In genomic region chr10:110153396-110153795, GRCh38 we compare ENCODE assay signal across 19 cellular contexts. TPM values are rescaled to one million over a fixed set of nuclear protein-coding genes. Genes with fewer than 3 reads are reported as not detected.
A peak's percentile ranks its signal among the peaks of the same experiment; 100 is the strongest.
DNase-seq lines count a peak whose midpoint lies in the region; ATAC-seq and TF ChIP-seq lines count a peak whose summit lies in the region.
"Had no signal": no experiment of that assay in that cellular context is flagged by ENCODE, and none has a peak within 500 bp of the region (broad histone marks: within the 10 kb centered on the region; RNA-seq: fewer than 3 reads in every experiment).

No MANE protein-coding gene starts in this region.

- H3K4me1 ChIP-seq in esophagus muscularis mucosa: peaks cover 0 to 4% (median 0%) of the 10 kb centered on the region in 4 donors

- TF ChIP-seq EP300 in esophagus muscularis mucosa (IDR thresholded peaks at IDR 0.05): no peak

- CTCF ChIA-PET in activated CD8-positive, alpha-beta memory T cell treated with anti-CD3 and anti-CD28 coated beads, Interleukin-2, amount 10 ng/mL, durations not matched to agents 7 days and 5 days (lab: Charles Lee): interaction anchor here (1.2 to 2.0 kb wide), 5 partner anchors 12 to 72 kb away, joined by 3 to 8 read pairs (median 3); no protein-coding TSS in a partner anchor

- no peak overlapping the region for H3K4me3 ChIP-seq in WERI-Rb-1 (ENCODE audit: low read depth, low read length)
- no peak overlapping the region for H3K4me3 ChIP-seq in esophagus muscularis mucosa
- H3K4me3 ChIP-seq: PC-9 had no signal

- DNase-seq in NCI-H526 (lab: John Stamatoyannopoulos, UW) (peak; percentile 6 to 22), NCI-H526 treated with DMSO at 0.1 percent for 48 hours (lab: John Stamatoyannopoulos, UW) (no peak), WERI-Rb-1 (no peak), memory B cell (ENCODE audit: low spot score in 2 of 2) (no peak), hepatic stellate cell (ENCODE audit: low spot score) (no peak), esophagus muscularis mucosa (ENCODE audit: extremely low spot score) (no peak), NCI-H1048 (lab: John Stamatoyannopoulos, UW) (no peak)
- no peak for DNase-seq in activated CD8-positive, alpha-beta memory T cell treated with anti-CD3 and anti-CD28 coated beads, Interleukin-2, amount 10 ng/mL, durations not matched to agents 7 days and 5 days
- DNase-seq: C1 segment of cervical spinal cord, COR-L47, DMS153, IMR-90, NCI-H1417 treated with DMSO at 0.1 percent for 48 hours, NCI-H2029, NCI-H69, PC-9, SK-N-SH had no signal

- intact Hi-C loops in esophagus muscularis mucosa (cut with DNase I): no loop called here

- no peak for TF ChIP-seq POLR2A in esophagus muscularis mucosa (IDR thresholded peaks at IDR 0.05; ENCODE audit: low read depth)

- peak; percentile 40 for ATAC-seq in memory B cell (ENCODE audit: low read depth)
- no peak for ATAC-seq in activated CD8-positive, alpha-beta memory T cell treated with anti-CD3 and anti-CD28 coated beads, Interleukin-2, amount 10 ng/mL, durations not matched to agents 7 days and 5 days
- ATAC-seq: HCT116 had no signal

- WGBS in esophagus muscularis mucosa: 91% methylated on average over 7 of the region's 7 CpGs

- H3K4me1 Mint-ChIP-seq in memory B cell: peaks cover 18% of the 10 kb centered on the region
- H3K4me1 Mint-ChIP-seq in activated CD8-positive, alpha-beta memory T cell treated with anti-CD3 and anti-CD28 coated beads, Interleukin-2, amount 10 ng/mL, durations not matched to agents 7 days and 5 days: peaks cover 42% of the 10 kb centered on the region

- peaks cover 31% of the 10 kb centered on the region for H3K27me3 Mint-ChIP-seq in memory B cell
- peaks cover 78% of the 10 kb centered on the region for H3K27me3 Mint-ChIP-seq in activated CD8-positive, alpha-beta memory T cell treated with anti-CD3 and anti-CD28 coated beads, Interleukin-2, amount 10 ng/mL, durations not matched to agents 7 days and 5 days

- no peak for TF ChIP-seq CTCF in WERI-Rb-1 (IDR thresholded peaks at IDR 0.05; ENCODE audit: low read depth, low read length)
- no peak for TF ChIP-seq CTCF in esophagus muscularis mucosa (IDR thresholded peaks at IDR 0.05)

- H3K9me3 Mint-ChIP-seq in memory B cell: no peaks in the 10 kb centered on the region
- no peaks in the 10 kb centered on the region for H3K9me3 Mint-ChIP-seq in activated CD8-positive, alpha-beta memory T cell treated with anti-CD3 and anti-CD28 coated beads, Interleukin-2, amount 10 ng/mL, durations not matched to agents 7 days and 5 days (ENCODE audit: low read depth)

- H3K27me3 ChIP-seq in WERI-Rb-1 (ENCODE audit: insufficient read depth, low read depth, severe bottlenecking) (no peaks in the 10 kb centered on the region), esophagus muscularis mucosa (peaks cover 0 to 23% (median 0%) of the 10 kb centered on the region in 4 donors)

- no peaks in the 10 kb centered on the region for H3K36me3 Mint-ChIP-seq in memory B cell
- peaks cover 8% of the 10 kb centered on the region for H3K36me3 Mint-ChIP-seq in activated CD8-positive, alpha-beta memory T cell treated with anti-CD3 and anti-CD28 coated beads, Interleukin-2, amount 10 ng/mL, durations not matched to agents 7 days and 5 days

- no peaks in the 10 kb centered on the region for H3K9me3 ChIP-seq in WERI-Rb-1 (ENCODE audit: severe bottlenecking)
- H3K9me3 ChIP-seq in esophagus muscularis mucosa: no peaks in the 10 kb centered on the region
- H3K9me3 ChIP-seq: SK-N-SH had no signal

- H3K27ac ChIP-seq in WERI-Rb-1 (peak overlapping the region; percentile 98), esophagus muscularis mucosa (replicated peaks in 1 of 4) (no peak overlapping the region)
- H3K27ac ChIP-seq: 22Rv1, PC-9 had no signal

- no peak overlapping the region for H3K4me3 Mint-ChIP-seq in memory B cell
- H3K4me3 Mint-ChIP-seq in activated CD8-positive, alpha-beta memory T cell treated with anti-CD3 and anti-CD28 coated beads, Interleukin-2, amount 10 ng/mL, durations not matched to agents 7 days and 5 days: no peak overlapping the region

- no peak overlapping the region for H3K27ac Mint-ChIP-seq in memory B cell
- H3K27ac Mint-ChIP-seq in activated CD8-positive, alpha-beta memory T cell treated with anti-CD3 and anti-CD28 coated beads, Interleukin-2, amount 10 ng/mL, durations not matched to agents 7 days and 5 days: no peak overlapping the region

- no peaks in the 10 kb centered on the region for H3K36me3 ChIP-seq in WERI-Rb-1
- no peaks in the 10 kb centered on the region for H3K36me3 ChIP-seq in esophagus muscularis mucosa

RNA-seq across cellular contexts. Expression of gene MXI1, which starts 54.0 kb away (rescaled TPM):
- 10 to 100 TPM; 13.6 to 29.1 TPM for total RNA-seq in activated CD8-positive, alpha-beta memory T cell treated with anti-CD3 and anti-CD28 coated beads, Interleukin-2, amount 10 ng/mL, durations not matched to agents 7 days and 5 days
- total RNA-seq in esophagus muscularis mucosa: 100 to 1,000 TPM; 198 to 292 (median 226) TPM

Comparison
In these comparisons a context has a peak if more than half of its experiments do, and no peak if none do; other contexts are left out.
1. DNase-seq: peak in NCI-H526 (2 of 2); none in NCI-H526 treated with DMSO at 0.1 percent for 48 hours (single experiment), WERI-Rb-1 (single experiment), memory B cell (0 of 2), activated CD8-positive, alpha-beta memory T cell treated with anti-CD3 and anti-CD28 coated beads, Interleukin-2, amount 10 ng/mL, durations not matched to agents 7 days and 5 days (single experiment), hepatic stellate cell (single experiment), esophagus muscularis mucosa (single experiment) and NCI-H1048 (single experiment).
2. RNA of gene MXI1, which starts 54.0 kb away (total RNA-seq): 198 to 292 TPM in esophagus muscularis mucosa; 13.6 to 29.1 TPM in activated CD8-positive, alpha-beta memory T cell treated with anti-CD3 and anti-CD28 coated beads, Interleukin-2, amount 10 ng/mL, durations not matched to agents 7 days and 5 days; every median in the first group is over 4 times any median in the second.